20 cellular contexts compared by ENCODE assay signal in the genomic region with DNA sequence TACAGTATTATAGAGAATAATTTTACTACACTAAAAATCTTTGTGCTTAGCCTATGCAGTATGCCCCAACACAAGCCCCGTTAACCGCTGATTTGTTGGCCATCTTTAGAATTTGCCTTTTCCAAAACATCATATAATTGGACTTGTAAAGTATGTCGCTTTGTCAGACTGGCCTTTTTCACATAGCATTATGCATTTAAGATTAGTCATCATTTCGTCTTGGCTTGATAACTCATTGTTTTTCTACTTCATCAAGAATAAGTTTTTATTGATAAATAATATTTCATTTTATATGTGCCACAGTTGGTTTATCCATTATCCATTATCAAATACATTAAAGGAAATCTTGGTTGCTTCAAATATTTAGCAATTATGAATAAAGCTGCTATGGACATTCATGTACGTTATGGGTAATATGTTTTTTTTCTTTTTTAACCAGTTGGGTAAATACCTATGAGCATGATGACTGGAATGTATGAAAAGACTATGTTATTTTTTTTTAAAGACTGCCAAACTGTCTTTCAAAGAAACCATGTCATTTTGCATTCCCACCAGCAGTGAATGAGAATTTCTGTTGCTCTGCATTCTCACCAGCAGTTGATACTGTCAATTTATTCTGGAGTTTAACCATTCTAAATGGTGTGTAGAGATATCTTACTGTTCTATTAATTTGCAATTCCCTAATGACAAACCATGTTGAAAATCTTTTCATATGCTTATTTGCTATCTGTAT.
DNase-seq lines count a peak whose midpoint lies in the region; ATAC-seq and TF ChIP-seq lines count a peak whose summit lies in the region.
"Had no signal": no experiment of that assay in that cellular context is flagged by ENCODE, and none has a peak within 500 bp of the region (broad histone marks: within the 10 kb centered on the region; RNA-seq: fewer than 3 reads in every experiment).

No MANE protein-coding gene starts in this region.

- H2BK120ac ChIP-seq in mesendoderm (ENCODE audit: low read depth, low read length): no peak overlapping the region

- H2AK5ac ChIP-seq in mesendoderm (ENCODE audit: low read length): no peak overlapping the region

- no peaks in the 10 kb centered on the region for H3K36me3 ChIP-seq in adipocyte (ENCODE audit: control insufficient read depth, insufficient read depth, low read length, severe bottlenecking)
- H3K36me3 ChIP-seq in mesendoderm (ENCODE audit: control insufficient read depth, insufficient read depth, low read length): no peaks in the 10 kb centered on the region

- H3K27ac Mint-ChIP-seq in chondrocyte (ENCODE audit: unreplicated experiment) (no peak overlapping the region), mesothelial cell of epicardium (no peak overlapping the region)
- H3K27ac Mint-ChIP-seq: CD4-positive, alpha-beta memory T cell had no signal

- H3K27me3 Mint-ChIP-seq in chondrocyte (ENCODE audit: low read depth) (no peaks in the 10 kb centered on the region), mesothelial cell of epicardium (ENCODE audit: low read depth) (no peaks in the 10 kb centered on the region)
- H3K27me3 Mint-ChIP-seq: CD4-positive, alpha-beta memory T cell had no signal

- H3K23ac ChIP-seq in mesendoderm (ENCODE audit: low read length): no peak overlapping the region

- no peaks in the 10 kb centered on the region for H3K79me2 ChIP-seq in mesendoderm (ENCODE audit: control insufficient read depth, insufficient read depth, low read length)

- H4K5ac ChIP-seq in mesendoderm (ENCODE audit: low read length): no peak overlapping the region

- H3K27me3 ChIP-seq in adipocyte (replicated peaks; ENCODE audit: control insufficient read depth, insufficient read depth, low read length): no peaks in the 10 kb centered on the region
- no peaks in the 10 kb centered on the region for H3K27me3 ChIP-seq in mesendoderm (ENCODE audit: insufficient read depth, low read length, poor library complexity)

- DNase-seq in HS-27A (ENCODE audit: low read depth): peak; percentile 35
- DNase-seq in adipocyte (ENCODE audit: low read depth): peak; percentile 3
- DNase-seq in chondrocyte (ENCODE audit: low spot score): no peak
- DNase-seq in mesendoderm: peak; percentile 7
- no peak for DNase-seq in mesothelial cell of epicardium (ENCODE audit: low spot score in 2 of 2, unreplicated experiment in 2 of 2)
- DNase-seq in dedifferentiated amniotic fluid mesenchymal stem cell (ENCODE audit: extremely low spot score): no peak
- DNase-seq: Calu3; CD4-positive, alpha-beta memory T cell; Kasumi-1; MM.1S; NCI-H1092; NCI-H1436 treated with DMSO at 0.1 percent for 48 hours; NCI-H2029; NCI-H2171; NCI-H510A; NCI-H748 treated with DMSO at 0.1 percent for 48 hours; SHP77 treated with DMSO at 0.1 percent for 48 hours had no signal

- H3K4me3 Mint-ChIP-seq in chondrocyte (ENCODE audit: unreplicated experiment) (no peak overlapping the region), mesothelial cell of epicardium (no peak overlapping the region)
- H3K4me3 Mint-ChIP-seq: CD4-positive, alpha-beta memory T cell had no signal

- no peak overlapping the region for H4K8ac ChIP-seq in mesendoderm (ENCODE audit: low read depth, low read length)

- H3K4me1 ChIP-seq in adipocyte (ENCODE audit: control insufficient read depth, insufficient read depth, low read length) (no peaks in the 10 kb centered on the region), mesendoderm (ENCODE audit: control insufficient read depth, low read depth, low read length) (no peaks in the 10 kb centered on the region)

- H3K18ac ChIP-seq in mesendoderm (ENCODE audit: low read length): no peak overlapping the region

- peaks cover 8% of the 10 kb centered on the region for H3K4me1 Mint-ChIP-seq in chondrocyte (ENCODE audit: low read depth)
- H3K4me1 Mint-ChIP-seq in mesothelial cell of epicardium: no peaks in the 10 kb centered on the region
- H3K4me1 Mint-ChIP-seq: CD4-positive, alpha-beta memory T cell had no signal

- H3K9me3 Mint-ChIP-seq in chondrocyte (ENCODE audit: low read depth) (peaks cover 3% of the 10 kb centered on the region), mesothelial cell of epicardium (peaks cover 7% of the 10 kb centered on the region)

- H3K36me3 Mint-ChIP-seq in chondrocyte (ENCODE audit: low read depth): no peaks in the 10 kb centered on the region
- no peaks in the 10 kb centered on the region for H3K36me3 Mint-ChIP-seq in mesothelial cell of epicardium
- H3K36me3 Mint-ChIP-seq: CD4-positive, alpha-beta memory T cell had no signal

- no peak overlapping the region for H3K4me3 ChIP-seq in adipocyte (ENCODE audit: low read length)
- H3K4me3 ChIP-seq in mesendoderm (ENCODE audit: low read length): no peak overlapping the region
- H3K4me3 ChIP-seq: GM12878 had no signal

- no peaks in the 10 kb centered on the region for H3K9me3 ChIP-seq in adipocyte (ENCODE audit: control insufficient read depth, low read length)

- no peaks in the 10 kb centered on the region for H3K79me1 ChIP-seq in mesendoderm (ENCODE audit: low read length)

- no CpG with 5 or more reads among the region's 5 CpGs for WGBS in mesendoderm (ENCODE audit: extremely low coverage, insufficient coverage, low lambda C conversion rate)

- H3K27ac ChIP-seq in mesendoderm (ENCODE audit: low read depth, low read length): no peak overlapping the region

- no peak overlapping the region for H3K56ac ChIP-seq in mesendoderm (ENCODE audit: low read length)

- TF ChIP-seq CTCF in chondrocyte (IDR thresholded peaks at IDR 0.05): peak; percentile 55
- no peak for TF ChIP-seq CTCF in mesothelial cell of epicardium (IDR thresholded peaks at IDR 0.05; ENCODE audit: unreplicated experiment)

- no peak overlapping the region for H2BK5ac ChIP-seq in mesendoderm (ENCODE audit: low read length)

- H3K4me2 ChIP-seq in mesendoderm (ENCODE audit: low read length): no peak overlapping the region

- H3K4ac ChIP-seq in mesendoderm (ENCODE audit: low read depth, low read length): no peak overlapping the region

- no peak overlapping the region for H2BK15ac ChIP-seq in mesendoderm (replicated peaks; ENCODE audit: low read depth)

- no peak overlapping the region for H3K9ac ChIP-seq in adipocyte (ENCODE audit: low read length)
- H3K9ac ChIP-seq in mesendoderm (ENCODE audit: low read length): no peak overlapping the region

- ATAC-seq in HG02759 (IDR thresholded peaks at IDR 0.05; ENCODE audit: unreplicated experiment) (no peak), GM19455 (IDR thresholded peaks at IDR 0.05; ENCODE audit: unreplicated experiment) (no peak)
- ATAC-seq: GM12878 had no signal

Comparison
In these comparisons a context has a peak if more than half of its experiments do, and no peak if none do; other contexts are left out.
1. DNase-seq: peak in HS-27A (single experiment), adipocyte (single experiment) and mesendoderm (single experiment); none in chondrocyte (single experiment), mesothelial cell of epicardium (0 of 2) and dedifferentiated amniotic fluid mesenchymal stem cell (single experiment).